Comparison of ENCODE assay signal across 23 cellular contexts in the genomic region with DNA sequence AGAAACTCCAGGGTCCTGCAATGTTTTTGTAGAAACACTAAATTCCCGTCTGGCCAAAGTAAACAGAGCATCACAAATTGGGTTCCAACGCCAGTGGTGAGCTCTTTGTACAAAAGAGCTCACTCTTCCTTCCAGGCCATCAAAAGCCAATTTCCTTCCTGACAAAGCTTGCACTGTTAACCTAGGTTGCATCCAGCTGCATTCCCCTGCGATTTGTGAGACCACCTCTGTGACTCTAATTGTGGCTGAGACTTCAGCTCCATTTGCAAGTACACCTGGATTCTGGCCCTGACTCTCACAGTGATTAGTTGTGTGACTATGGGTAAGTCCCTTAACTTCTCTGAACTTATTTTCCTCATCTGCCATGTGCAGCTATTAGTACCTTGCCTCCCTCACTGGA.
DNase-seq lines count a peak whose midpoint lies in the region; ATAC-seq, FAIRE-seq and TF ChIP-seq lines count a peak whose summit lies in the region.
"Had no signal": no experiment of that assay in that cellular context is flagged by ENCODE, and none has a peak within 500 bp of the region (broad histone marks: within the 10 kb centered on the region; RNA-seq: fewer than 3 reads in every experiment).

No MANE protein-coding gene starts in this region.

- H3K4me1 ChIP-seq in NT2/D1 (ENCODE audit: insufficient read depth, insufficient read length): no peaks in the 10 kb centered on the region
- peaks cover 0 to 3% (median 0%) of the 10 kb centered on the region in 4 experiments; a peak in 1 of 7 replicates for H3K4me1 ChIP-seq in H1 (replicated peaks in 1 of 4; ENCODE audit: control insufficient read depth in 3 of 4, insufficient read depth in 4 of 4, low read length in 3 of 4)
- H3K4me1 ChIP-seq in hepatocyte (ENCODE audit: insufficient read depth): no peaks in the 10 kb centered on the region
- H3K4me1 ChIP-seq: BE2C, HAP-1 had no signal

- FAIRE-seq in H1 (lab: Jason Lieb, UNC): peak; percentile 32
- FAIRE-seq: A204.1, GM12891, HepG2 had no signal

- H4K5ac ChIP-seq in H1 (ENCODE audit: insufficient read length, low read depth, low read length): no peak overlapping the region

- no peaks in the 10 kb centered on the region for H3K36me3 Mint-ChIP-seq in T-helper 17 cell (ENCODE audit: low read depth)
- H3K36me3 Mint-ChIP-seq: CD4-positive, CD25-positive, alpha-beta regulatory T cell; CD8-positive, alpha-beta memory T cell; IgD-negative memory B cell had no signal

- WGBS in H1 (ENCODE audit: extremely low coverage in 1 of 2, insufficient coverage in 1 of 2, insufficient read length in 1 of 2, insufficient replicate concordance in 2 of 2, low coverage in 1 of 2, low lambda C conversion rate in 2 of 2, missing lambda C conversion rate in 1 of 2), 2 experiments: 28% methylated on average over 3 of the region's 3 CpGs; no CpG with 5 or more reads in 1 of the 2 experiments
- 55% methylated on average over 3 of the region's 3 CpGs for WGBS in hepatocyte (ENCODE audit: low lambda C conversion rate, missing lambda C conversion rate)

- no peak overlapping the region for H3K56ac ChIP-seq in H1 (replicated peaks; ENCODE audit: insufficient read length, low read depth, low read length)

- no peak for TF ChIP-seq EP300 in H1 (IDR thresholded peaks at IDR 0.05; ENCODE audit: borderline replicate concordance in 1 of 2, low read depth in 2 of 2, low read length in 2 of 2)

- H3K36me3 ChIP-seq in NT2/D1 (ENCODE audit: insufficient read depth, insufficient read length, low read length) (no peaks in the 10 kb centered on the region), H1 (ENCODE audit: control insufficient read depth in 2 of 4, insufficient read depth in 4 of 4, low read length in 3 of 4) (no peaks in the 10 kb centered on the region), hepatocyte (replicated peaks; ENCODE audit: insufficient read depth, low read depth) (no peaks in the 10 kb centered on the region)
- H3K36me3 ChIP-seq: BE2C, HAP-1 had no signal

- H3K9me3 ChIP-seq in NT2/D1 (ENCODE audit: insufficient read depth, low read length) (no peaks in the 10 kb centered on the region), H1 (ENCODE audit: insufficient read depth in 2 of 2, low read depth in 1 of 2, low read length in 1 of 2) (peaks cover 0 to 2% of the 10 kb centered on the region in 2 experiments; a peak in 1 of 4 replicates), T-helper 17 cell (ENCODE audit: control insufficient read depth, low read length, poor library complexity, severe bottlenecking) (no peaks in the 10 kb centered on the region), hepatocyte (ENCODE audit: low read depth) (no peaks in the 10 kb centered on the region)
- H3K9me3 ChIP-seq: BE2C, HAP-1 had no signal

- H3K23ac ChIP-seq in H1 (ENCODE audit: insufficient read length): no peak overlapping the region

- H2BK15ac ChIP-seq in H1 (ENCODE audit: low read length): no peak overlapping the region

- H3K14ac ChIP-seq in H1 (ENCODE audit: insufficient read length): no peak overlapping the region

- no peaks in the 10 kb centered on the region for H3K23me2 ChIP-seq in H1 (ENCODE audit: low read depth, low read length)

- no peak overlapping the region for H3K27ac Mint-ChIP-seq in T-helper 17 cell
- H3K27ac Mint-ChIP-seq: CD4-positive, CD25-positive, alpha-beta regulatory T cell; CD8-positive, alpha-beta memory T cell; IgD-negative memory B cell had no signal

- no peak for TF ChIP-seq RAD21 in H1 (IDR thresholded peaks at IDR 0.05 in 1 of 2, conservative IDR thresholded peaks at IDR 0.05 in 1 of 2; ENCODE audit: low read depth in 2 of 2, low read length in 2 of 2)

- no peak overlapping the region for H3K9ac ChIP-seq in NT2/D1 (ENCODE audit: insufficient read length, low read depth)
- no peak overlapping the region for H3K9ac ChIP-seq in H1 (replicated peaks in 1 of 4; ENCODE audit: extremely low read depth in 1 of 4, low read depth in 3 of 4, low read length in 3 of 4)

- H2BK12ac ChIP-seq in H1 (ENCODE audit: low read depth, low read length): no peak overlapping the region

- no peak overlapping the region for H4K91ac ChIP-seq in H1 (replicated peaks; ENCODE audit: insufficient read length, low read length)

- H3K4me3 ChIP-seq in NT2/D1 (ENCODE audit: insufficient read length, low read depth) (no peak overlapping the region), H1 (ENCODE audit: extremely low read depth in 1 of 4, insufficient read depth in 2 of 4, low read depth in 3 of 4, low read length in 4 of 4) (no peak overlapping the region), hepatocyte (no peak overlapping the region)
- H3K4me3 ChIP-seq: HAP-1 had no signal

- H2AK5ac ChIP-seq in H1 (ENCODE audit: low read depth, low read length): no peak overlapping the region

- H3K79me2 ChIP-seq in H1 (ENCODE audit: control insufficient read depth in 1 of 2, insufficient read depth in 2 of 2, low read length in 2 of 2): no peaks in the 10 kb centered on the region
- H3K79me2 ChIP-seq in hepatocyte: no peaks in the 10 kb centered on the region

- POLR2A ChIA-PET in H1 (lab: Charles Lee; ENCODE audit: partially characterized antibody): no interaction called here

- no peak overlapping the region for H2BK120ac ChIP-seq in H1 (replicated peaks; ENCODE audit: low read depth, low read length)

- no peak overlapping the region for H2BK20ac ChIP-seq in H1 (ENCODE audit: low read length)

- no peak overlapping the region for H2BK5ac ChIP-seq in H1 (ENCODE audit: low read depth, low read length)

- no peak overlapping the region for H2AFZ ChIP-seq in H1 (ENCODE audit: low read length)
- H2AFZ ChIP-seq in hepatocyte: no peak overlapping the region

- H3K4ac ChIP-seq in H1 (replicated peaks; ENCODE audit: insufficient read length, low read depth, low read length): no peak overlapping the region

- CTCF ChIA-PET in H1 (lab: Charles Lee; ENCODE audit: partially characterized antibody): interaction anchor here (0.7 to 2.4 kb wide), 5 partner anchors 14 to 379 kb away, joined by 3 to 7 read pairs (median 4); no protein-coding TSS in a partner anchor

- H3K18ac ChIP-seq in H1 (ENCODE audit: extremely low read depth, low read length): no peak overlapping the region

- no peaks in the 10 kb centered on the region for H3K27me3 ChIP-seq in NT2/D1 (ENCODE audit: insufficient read depth, insufficient read length)
- no peaks in the 10 kb centered on the region for H3K27me3 ChIP-seq in H1 (replicated peaks in 1 of 4; ENCODE audit: control insufficient read depth in 3 of 4, extremely low read depth in 1 of 4, insufficient read depth in 3 of 4, low read length in 3 of 4)
- no peaks in the 10 kb centered on the region for H3K27me3 ChIP-seq in hepatocyte
- H3K27me3 ChIP-seq: BE2C had no signal

- no peak overlapping the region for H3K27ac ChIP-seq in H1 (ENCODE audit: low read depth, low read length)
- H3K27ac ChIP-seq in hepatocyte: no peak overlapping the region

- DNase-seq in NT2/D1 (ENCODE audit: low read depth, low spot score) (peak; percentile 1), H1 (ENCODE audit: low read depth in 1 of 2, low spot score in 2 of 2) (no peak), medulla oblongata (ENCODE audit: extremely low spot score) (peak; percentile 2), omental fat pad (ENCODE audit: low spot score) (no peak), T-helper 17 cell (no peak), hepatocyte (ENCODE audit: low spot score) (no peak)
- DNase-seq: ACHN; BE2C; C1 segment of cervical spinal cord; CD4-positive, CD25-positive, alpha-beta regulatory T cell; CD8-positive, alpha-beta memory T cell; COR-L47; DMS 273 treated with DMSO at 0.1 percent for 48 hours; DMS53; DND-41; EL; KBM-7 had no signal

- no peak for TF ChIP-seq POLR2A in H1 (IDR thresholded peaks at IDR 0.05; ENCODE audit: control extremely low read depth in 1 of 2, low read depth in 2 of 2, low read length in 2 of 2)

- H3K4me3 Mint-ChIP-seq in T-helper 17 cell: no peak overlapping the region
- H3K4me3 Mint-ChIP-seq: CD4-positive, CD25-positive, alpha-beta regulatory T cell; CD8-positive, alpha-beta memory T cell; IgD-negative memory B cell had no signal

- H3K27me3 Mint-ChIP-seq in T-helper 17 cell: no peaks in the 10 kb centered on the region
- H3K27me3 Mint-ChIP-seq: CD4-positive, CD25-positive, alpha-beta regulatory T cell; IgD-negative memory B cell had no signal

- no peaks in the 10 kb centered on the region for H3K4me1 Mint-ChIP-seq in T-helper 17 cell
- H3K4me1 Mint-ChIP-seq: CD4-positive, CD25-positive, alpha-beta regulatory T cell; CD8-positive, alpha-beta memory T cell; IgD-negative memory B cell had no signal

- ATAC-seq in omental fat pad (ENCODE audit: low FRiP score): no peak
- no peak for ATAC-seq in T-helper 17 cell
- no peak for ATAC-seq in GM19328 (IDR thresholded peaks at IDR 0.05; ENCODE audit: unreplicated experiment)
- ATAC-seq: HepG2 had no signal

- TF ChIP-seq CTCF in H1 (IDR thresholded peaks at IDR 0.05; ENCODE audit: control extremely low read depth in 1 of 3, insufficient read depth in 1 of 3, low read depth in 1 of 3, low read length in 3 of 3) (no peak), omental fat pad (IDR thresholded peaks at IDR 0.05) (no peak), hepatocyte (IDR thresholded peaks at IDR 0.05; ENCODE audit: poor library complexity) (no peak)

- no peaks in the 10 kb centered on the region for H3K79me1 ChIP-seq in H1 (ENCODE audit: low read depth, low read length)

- H3K4me2 ChIP-seq in H1 (ENCODE audit: insufficient read depth in 1 of 2, low read depth in 2 of 2, low read length in 2 of 2) (no peak overlapping the region), hepatocyte (no peak overlapping the region)

- H4K8ac ChIP-seq in H1 (ENCODE audit: extremely low read depth, insufficient read depth, low read length): no peak overlapping the region

- no peaks in the 10 kb centered on the region for H4K20me1 ChIP-seq in H1 (replicated peaks in 1 of 2; ENCODE audit: control insufficient read depth in 1 of 2, insufficient read depth in 2 of 2, low read length in 2 of 2)
- no peaks in the 10 kb centered on the region for H4K20me1 ChIP-seq in hepatocyte (ENCODE audit: insufficient read depth, poor library complexity, severe bottlenecking)

- H3K9me2 ChIP-seq in hepatocyte (replicated peaks; ENCODE audit: insufficient read depth): no peaks in the 10 kb centered on the region

TF ChIP-seq in H1, 55 proteins besides CTCF, POLR2A, EP300 and RAD21 (continues in another document):
- no peak for TF ChIP-seq ASH2L (IDR thresholded peaks at IDR 0.05; ENCODE audit: low read length)
- no peak for TF ChIP-seq RXRA (IDR thresholded peaks at IDR 0.05; ENCODE audit: insufficient read depth, low read depth, low read length)
- TF ChIP-seq KDM4A (IDR thresholded peaks at IDR 0.05; ENCODE audit: low read depth, low read length, severe bottlenecking): no peak
- TF ChIP-seq BRCA1 (IDR thresholded peaks at IDR 0.05; ENCODE audit: low read depth, low read length): no peak
- no peak for TF ChIP-seq CHD1 (IDR thresholded peaks at IDR 0.05; ENCODE audit: low read depth, low read length)
- TF ChIP-seq ZNF274 (IDR thresholded peaks at IDR 0.05; ENCODE audit: borderline replicate concordance, extremely low read depth, low read length): no peak
- TF ChIP-seq BCL11A (IDR thresholded peaks at IDR 0.05; ENCODE audit: low read depth in 2 of 2, low read length in 2 of 2): no peak
- no peak for TF ChIP-seq HDAC6 (IDR thresholded peaks at IDR 0.05; ENCODE audit: low read depth, low read length)
- TF ChIP-seq CTBP2 (IDR thresholded peaks at IDR 0.05; ENCODE audit: borderline replicate concordance, insufficient read depth, insufficient read length, low read length): no peak

Comparison
In these comparisons a context has a peak if more than half of its experiments do, and no peak if none do; other contexts are left out.
1. DNase-seq: peak in NT2/D1 (single experiment) and medulla oblongata (single experiment); none in H1 (0 of 2), omental fat pad (single experiment), T-helper 17 cell (0 of 3) and hepatocyte (single experiment).